30 cellular contexts compared by ENCODE assay signal in genomic region chr2:72292433-72292832, GRCh38.
"Had no signal": no experiment of that assay in that cellular context is flagged by ENCODE, and none has a peak within 500 bp of the region (broad histone marks: within the 10 kb centered on the region; RNA-seq: fewer than 3 reads in every experiment).

No MANE protein-coding gene starts in this region.

- H3K9me3 Mint-ChIP-seq: activated CD4-positive, alpha-beta T cell treated with anti-CD3 and anti-CD28 coated beads, Interleukin-2, amount 10 ng/mL, durations not matched to agents 7 days and 5 days; activated naive CD8-positive, alpha-beta T cell treated with anti-CD3 and anti-CD28 coated beads, Interleukin-2, amount 50 U/mL, for 24 hours; activated T-cell treated with anti-CD3 and anti-CD28 coated beads, Interleukin-2, amount 50 U/mL, for 4 hours had no signal

- H3K27ac ChIP-seq: SK-N-MC, VCaP had no signal

- H3K4me3 ChIP-seq: SK-N-MC had no signal

- H3K4me3 Mint-ChIP-seq: activated CD4-positive, alpha-beta memory T cell treated with anti-CD3 and anti-CD28 coated beads for 36 hours; activated CD4-positive, alpha-beta T cell treated with anti-CD3 and anti-CD28 coated beads, Interleukin-2, amount 10 ng/mL, durations not matched to agents 7 days and 5 days; activated naive CD8-positive, alpha-beta T cell treated with anti-CD3 and anti-CD28 coated beads, Interleukin-2, amount 50 U/mL, for 24 hours; activated T-cell treated with anti-CD3 and anti-CD28 coated beads, Interleukin-2, amount 50 U/mL, for 4 hours; brain; T-cell had no signal

- H3K4me1 Mint-ChIP-seq: activated CD4-positive, alpha-beta T cell treated with anti-CD3 and anti-CD28 coated beads, Interleukin-2, amount 10 ng/mL, durations not matched to agents 7 days and 5 days; activated naive CD8-positive, alpha-beta T cell treated with anti-CD3 and anti-CD28 coated beads, Interleukin-2, amount 50 U/mL, for 24 hours; brain; T-cell had no signal

- H3K27me3 Mint-ChIP-seq: activated CD4-positive, alpha-beta memory T cell treated with anti-CD3 and anti-CD28 coated beads for 36 hours; activated CD4-positive, alpha-beta T cell treated with anti-CD3 and anti-CD28 coated beads, Interleukin-2, amount 10 ng/mL, durations not matched to agents 7 days and 5 days; activated naive CD8-positive, alpha-beta T cell treated with anti-CD3 and anti-CD28 coated beads, Interleukin-2, amount 50 U/mL, for 24 hours; brain; T-cell had no signal

- ATAC-seq: activated naive CD4-positive, alpha-beta T cell treated with anti-CD3 and anti-CD28 coated beads, Interleukin-2, amount 50 U/mL, for 72 hours; activated naive CD8-positive, alpha-beta T cell treated with anti-CD3 and anti-CD28 coated beads, Interleukin-2, amount 50 U/mL, for 24 hours; activated T-cell treated with anti-CD3 and anti-CD28 coated beads, Interleukin-2, amount 50 U/mL, for 4 hours; Panc1; Right ventricle myocardium inferior; T-cell had no signal

- FAIRE-seq: astrocyte had no signal

- DNase-seq: activated CD4-positive, alpha-beta memory T cell treated with anti-CD3 and anti-CD28 coated beads for 36 hours; activated CD4-positive, alpha-beta T cell treated with anti-CD3 and anti-CD28 coated beads, Interleukin-2, amount 10 ng/mL, durations not matched to agents 7 days and 5 days; activated CD4-positive, CD25-positive, alpha-beta regulatory T cell; activated CD8-positive, alpha-beta memory T cell treated with anti-CD3 and anti-CD28 coated beads for 24 hours; activated effector memory CD4-positive, alpha-beta T cell treated with anti-CD3 and anti-CD28 coated beads, Interleukin-2, amount 50 U/mL, for 16 hours; activated naive CD4-positive, alpha-beta T cell treated with Interleukin-2 at 50 U/mL for 16 hours; activated naive CD8-positive, alpha-beta T cell treated with anti-CD3 and anti-CD28 coated beads, Interleukin-2, amount 50 U/mL, for 24 hours; activated T-cell treated with anti-CD3 and anti-CD28 coated beads, Interleukin-2, amount 50 U/mL, for 4 hours; amygdala; caudate nucleus; KG1; NCI-H1092; NCI-H1417; NCI-H2029; NCI-H2107; NCI-H2171 treated with DMSO at 0.1 percent for 48 hours; NCI-H345; NCI-H510A treated with DMSO at 0.1 percent for 48 hours; NCI-H69; NK-92 treated with Interleukin-12 subunit alpha and Interleukin-12 subunit beta, amount 100 ng/mL, for 24 hours; OCI-M1; RPMI8226; T-cell had no signal

- H3K36me3 Mint-ChIP-seq: activated CD4-positive, alpha-beta memory T cell treated with anti-CD3 and anti-CD28 coated beads for 36 hours; activated naive CD4-positive, alpha-beta T cell treated with anti-CD3 and anti-CD28 coated beads, Interleukin-2, amount 50 U/mL, for 72 hours; T-cell had no signal

- H3K27ac Mint-ChIP-seq: activated CD4-positive, alpha-beta memory T cell treated with anti-CD3 and anti-CD28 coated beads for 36 hours; activated CD4-positive, alpha-beta T cell treated with anti-CD3 and anti-CD28 coated beads, Interleukin-2, amount 10 ng/mL, durations not matched to agents 7 days and 5 days; activated naive CD4-positive, alpha-beta T cell treated with anti-CD3 and anti-CD28 coated beads, Interleukin-2, amount 50 U/mL, for 72 hours; activated naive CD8-positive, alpha-beta T cell treated with anti-CD3 and anti-CD28 coated beads, Interleukin-2, amount 50 U/mL, for 24 hours; brain; T-cell had no signal
